ENCODE assay signal across 1 cellular context in the genomic region with DNA sequence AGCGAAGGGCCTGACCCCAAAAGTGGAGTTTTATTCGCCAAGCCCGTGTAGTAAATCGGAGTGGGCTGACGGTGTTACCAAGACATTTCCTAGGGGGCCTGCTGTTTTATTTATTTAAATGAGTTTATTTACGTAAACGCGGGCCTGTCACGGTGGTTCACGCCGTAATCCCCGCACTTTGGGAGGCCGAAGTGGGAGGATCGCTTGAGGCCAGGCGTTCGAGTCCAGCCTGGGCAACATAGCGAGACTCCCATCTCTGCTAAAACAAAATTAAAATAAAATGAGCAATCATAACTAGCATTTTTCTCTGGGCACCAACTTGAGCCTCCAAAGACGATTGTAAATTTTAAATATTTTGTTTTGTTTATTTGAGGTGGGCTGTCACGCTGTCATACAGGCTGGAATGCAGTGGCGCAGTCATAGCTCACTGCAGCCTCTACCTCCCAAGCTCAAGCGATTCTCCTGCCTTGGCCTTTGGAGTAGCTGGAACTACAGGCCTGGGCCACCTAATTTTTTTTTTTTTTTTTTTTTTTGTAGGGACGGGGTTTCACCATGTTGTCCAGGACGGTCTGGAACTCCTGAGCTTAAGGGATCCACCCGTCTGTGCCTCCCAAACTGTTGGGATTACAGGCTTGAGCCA.
TF ChIP-seq lines count a peak whose summit lies in the region.

No MANE protein-coding gene starts in this region.

TF ChIP-seq in IMR-90, 13 proteins besides CTCF, POLR2A, EP300 and RAD21:
- TF ChIP-seq MAFK (IDR thresholded peaks at IDR 0.05; ENCODE audit: low read depth, low read length), result no peak
- no peak for TF ChIP-seq SMC3 (IDR thresholded peaks at IDR 0.05; ENCODE audit: low read depth, low read length)
- TF ChIP-seq NFE2L2 (IDR thresholded peaks at IDR 0.05; ENCODE audit: low read depth, low read length), result no peak
- TF ChIP-seq CHD1 (IDR thresholded peaks at IDR 0.05; ENCODE audit: low read depth, low read length), result no peak
- TF ChIP-seq BHLHE40 (IDR thresholded peaks at IDR 0.05; ENCODE audit: low read depth, low read length), result no peak
- no peak for TF ChIP-seq MAZ (IDR thresholded peaks at IDR 0.05; ENCODE audit: borderline replicate concordance, low read depth, low read length)
- TF ChIP-seq FOS (IDR thresholded peaks at IDR 0.05; ENCODE audit: low read depth, low read length), result no peak
- TF ChIP-seq, protein P1, sequence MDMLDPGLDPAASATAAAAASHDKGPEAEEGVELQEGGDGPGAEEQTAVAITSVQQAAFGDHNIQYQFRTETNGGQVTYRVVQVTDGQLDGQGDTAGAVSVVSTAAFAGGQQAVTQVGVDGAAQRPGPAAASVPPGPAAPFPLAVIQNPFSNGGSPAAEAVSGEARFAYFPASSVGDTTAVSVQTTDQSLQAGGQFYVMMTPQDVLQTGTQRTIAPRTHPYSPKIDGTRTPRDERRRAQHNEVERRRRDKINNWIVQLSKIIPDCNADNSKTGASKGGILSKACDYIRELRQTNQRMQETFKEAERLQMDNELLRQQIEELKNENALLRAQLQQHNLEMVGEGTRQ (IDR thresholded peaks at IDR 0.05; ENCODE audit: low read depth, low read length), result no peak
- no peak for TF ChIP-seq RCOR1 (IDR thresholded peaks at IDR 0.05; ENCODE audit: insufficient replicate concordance, low read length)
- TF ChIP-seq MXI1 (IDR thresholded peaks at IDR 0.05; ENCODE audit: borderline replicate concordance, low read depth, low read length), result no peak
- TF ChIP-seq CEBPB (IDR thresholded peaks at IDR 0.05; ENCODE audit: low read depth, low read length), result no peak
- TF ChIP-seq RFX5 (IDR thresholded peaks at IDR 0.05; ENCODE audit: low read depth, low read length), result no peak
- TF ChIP-seq, protein P2, sequence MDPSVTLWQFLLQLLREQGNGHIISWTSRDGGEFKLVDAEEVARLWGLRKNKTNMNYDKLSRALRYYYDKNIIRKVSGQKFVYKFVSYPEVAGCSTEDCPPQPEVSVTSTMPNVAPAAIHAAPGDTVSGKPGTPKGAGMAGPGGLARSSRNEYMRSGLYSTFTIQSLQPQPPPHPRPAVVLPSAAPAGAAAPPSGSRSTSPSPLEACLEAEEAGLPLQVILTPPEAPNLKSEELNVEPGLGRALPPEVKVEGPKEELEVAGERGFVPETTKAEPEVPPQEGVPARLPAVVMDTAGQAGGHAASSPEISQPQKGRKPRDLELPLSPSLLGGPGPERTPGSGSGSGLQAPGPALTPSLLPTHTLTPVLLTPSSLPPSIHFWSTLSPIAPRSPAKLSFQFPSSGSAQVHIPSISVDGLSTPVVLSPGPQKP (IDR thresholded peaks at IDR 0.05; ENCODE audit: borderline replicate concordance, low read depth, low read length), result no peak
